In the genomic region with DNA sequence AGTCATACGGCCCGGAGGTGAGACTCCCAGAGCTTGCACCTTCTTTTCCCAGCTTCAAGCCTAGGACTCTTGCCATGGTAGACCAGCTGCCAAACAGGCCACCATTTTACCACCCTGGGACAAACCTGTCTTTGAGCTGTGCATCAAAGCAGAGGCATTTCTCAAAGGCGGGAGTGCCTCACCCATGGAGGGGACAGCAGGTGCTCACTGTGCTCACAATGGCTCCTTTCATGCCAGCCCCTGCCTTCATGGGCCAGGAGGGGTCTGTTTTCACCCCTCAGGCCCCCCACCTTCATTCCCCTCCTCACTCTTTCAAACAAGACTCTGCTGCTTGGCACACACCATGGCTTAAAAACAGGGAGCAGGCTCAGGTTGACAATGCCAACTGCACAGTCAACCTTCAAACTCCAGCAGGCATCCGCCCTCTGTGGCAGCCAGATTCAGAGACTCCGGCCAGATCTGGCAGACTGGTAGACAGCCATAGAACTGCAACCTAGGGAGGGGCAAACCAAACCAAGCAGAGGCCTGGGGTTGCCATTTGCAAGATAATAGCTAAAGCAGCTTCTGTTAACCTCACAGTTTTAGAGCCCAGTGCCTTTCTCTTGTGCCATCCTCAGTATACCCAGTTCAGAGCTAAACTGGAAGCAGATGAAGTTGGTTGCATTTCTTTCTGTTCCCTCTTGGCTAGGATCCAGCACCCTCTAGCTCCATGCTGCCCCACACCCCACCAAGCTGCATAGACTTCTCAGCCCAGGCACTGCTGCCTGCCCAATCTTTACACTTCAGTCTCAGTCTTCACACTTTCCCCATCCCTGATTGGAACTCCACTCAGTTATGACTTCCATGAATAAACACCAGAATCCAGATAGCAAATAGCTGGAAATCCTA, we compare ENCODE assay signal across 18 cellular contexts.
DNase-seq lines count a peak whose midpoint lies in the region; ATAC-seq, FAIRE-seq and TF ChIP-seq lines count a peak whose summit lies in the region.
"Had no signal": no experiment of that assay in that cellular context is flagged by ENCODE, and none has a peak within 500 bp of the region (broad histone marks: within the 10 kb centered on the region; RNA-seq: fewer than 3 reads in every experiment).

No MANE protein-coding gene starts in this region.

- H3K18ac ChIP-seq in H1 (ENCODE audit: extremely low read depth, low read length), result no peak overlapping the region; the same call in 1 of the 2 replicates

- POLR2A ChIA-PET in H1 (lab: Charles Lee; ENCODE audit: partially characterized antibody), result interaction anchor here (1.0 to 1.3 kb wide), 2 partner anchors 16 to 94 kb away, joined by 3 read pairs; a partner anchor contains a TSS

- TF ChIP-seq EP300 in H1 (IDR thresholded peaks at IDR 0.05; ENCODE audit: borderline replicate concordance in 1 of 2, low read depth in 2 of 2, low read length in 2 of 2), result no peak

- H3K4me3 ChIP-seq in H7 (ENCODE audit: insufficient read depth, low read depth, low read length), result no peak overlapping the region
- no peak overlapping the region; a peak in 1 of 8 replicates for H3K4me3 ChIP-seq in H1 (ENCODE audit: extremely low read depth in 1 of 4, insufficient read depth in 2 of 4, low read depth in 3 of 4, low read length in 4 of 4)
- H3K4me3 ChIP-seq in neural progenitor cell, result no peak overlapping the region
- H3K4me3 ChIP-seq: Peyer's patch, SK-N-MC had no signal

- CTCF ChIA-PET in H1 (lab: Charles Lee; ENCODE audit: partially characterized antibody), result interaction anchor here (1.1 to 1.8 kb wide), 7 partner anchors 11 to 132 kb away, joined by 3 to 5 read pairs (median 3); no protein-coding TSS in a partner anchor

- H3K23me2 ChIP-seq in H1 (ENCODE audit: low read depth, low read length), result no peaks in the 10 kb centered on the region

- H3K4me3 Mint-ChIP-seq in neural progenitor cell, result no peak overlapping the region
- no peak overlapping the region for H3K4me3 Mint-ChIP-seq in stimulated activated naive CD8-positive, alpha-beta T cell treated with anti-CD3 and anti-CD28 coated beads, Interleukin-15, amount 100 ng/mL, for 72 hours
- H3K4me3 Mint-ChIP-seq: B cell; CD4-positive, alpha-beta T cell; T-cell had no signal

- H2AK5ac ChIP-seq in H1 (ENCODE audit: low read depth, low read length), result no peak overlapping the region

- H3K36me3 ChIP-seq in H7 (replicated peaks; ENCODE audit: control insufficient read depth, insufficient read depth, low read length) (no peaks in the 10 kb centered on the region), H1 (ENCODE audit: control insufficient read depth in 2 of 4, insufficient read depth in 4 of 4, low read length in 3 of 4) (no peaks in the 10 kb centered on the region), neural progenitor cell (no peaks in the 10 kb centered on the region)
- H3K36me3 ChIP-seq: Peyer's patch had no signal

- no peaks in the 10 kb centered on the region for H3K9me3 Mint-ChIP-seq in neural progenitor cell
- H3K9me3 Mint-ChIP-seq in stimulated activated naive CD8-positive, alpha-beta T cell treated with anti-CD3 and anti-CD28 coated beads, Interleukin-15, amount 100 ng/mL, for 72 hours, result no peaks in the 10 kb centered on the region
- H3K9me3 Mint-ChIP-seq: CD4-positive, alpha-beta T cell had no signal

- H3K4me1 ChIP-seq in H1 (replicated peaks in 1 of 4; ENCODE audit: control insufficient read depth in 3 of 4, insufficient read depth in 4 of 4, low read length in 3 of 4), result peaks cover 7 to 11% (median 9%) of the 10 kb centered on the region in 4 experiments
- peaks cover 12% of the 10 kb centered on the region for H3K4me1 ChIP-seq in neural progenitor cell

- no peak overlapping the region for H3K23ac ChIP-seq in H1 (ENCODE audit: insufficient read length)

- ATAC-seq in HG03196 (IDR thresholded peaks at IDR 0.05; ENCODE audit: unreplicated experiment), result no peak
- no peak for ATAC-seq in stimulated activated naive CD8-positive, alpha-beta T cell treated with anti-CD3 and anti-CD28 coated beads, Interleukin-15, amount 100 ng/mL, for 72 hours
- ATAC-seq: T-cell had no signal

- H4K8ac ChIP-seq in H1 (ENCODE audit: extremely low read depth, insufficient read depth, low read length), result no peak overlapping the region

- H2AFZ ChIP-seq in H1 (ENCODE audit: low read length) (no peak overlapping the region), neural progenitor cell (replicated peaks) (peak overlapping the region; percentile 82)

- H3K27me3 ChIP-seq in H7 (ENCODE audit: control insufficient read depth, insufficient read depth, low read length) (no peaks in the 10 kb centered on the region), H1 (replicated peaks in 1 of 4; ENCODE audit: control insufficient read depth in 3 of 4, extremely low read depth in 1 of 4, insufficient read depth in 3 of 4, low read length in 3 of 4) (no peaks in the 10 kb centered on the region), neural progenitor cell (no peaks in the 10 kb centered on the region)
- H3K27me3 ChIP-seq: Peyer's patch had no signal

- H2BK20ac ChIP-seq in H1 (ENCODE audit: low read length), result no peak overlapping the region; the same call in 1 of the 2 replicates

- H3K4me1 Mint-ChIP-seq in neural progenitor cell, result peaks cover 25% of the 10 kb centered on the region
- H3K4me1 Mint-ChIP-seq in stimulated activated naive CD8-positive, alpha-beta T cell treated with anti-CD3 and anti-CD28 coated beads, Interleukin-15, amount 100 ng/mL, for 72 hours, result peaks cover 30% of the 10 kb centered on the region
- H3K4me1 Mint-ChIP-seq: B cell had no signal

- 83% methylated on average over 5 of the region's 5 CpGs; no CpG with 5 or more reads in 1 of the 2 experiments for WGBS in H1 (ENCODE audit: extremely low coverage in 1 of 2, insufficient coverage in 1 of 2, insufficient read length in 1 of 2, insufficient replicate concordance in 2 of 2, low coverage in 1 of 2, low lambda C conversion rate in 2 of 2, missing lambda C conversion rate in 1 of 2), 2 experiments

- H3K79me1 ChIP-seq in H1 (ENCODE audit: low read depth, low read length), result no peaks in the 10 kb centered on the region

- H3K27ac ChIP-seq in H1 (ENCODE audit: low read depth, low read length) (no peak overlapping the region), neural progenitor cell (no peak overlapping the region)
- H3K27ac ChIP-seq: KMS-11, Peyer's patch, SK-N-MC had no signal

- H4K91ac ChIP-seq in H1 (replicated peaks; ENCODE audit: insufficient read length, low read length), result no peak overlapping the region

- no peak for TF ChIP-seq POLR2A in H1 (IDR thresholded peaks at IDR 0.05; ENCODE audit: control extremely low read depth in 1 of 2, low read depth in 2 of 2, low read length in 2 of 2)

- H3K4me2 ChIP-seq in H1 (ENCODE audit: insufficient read depth in 1 of 2, low read depth in 2 of 2, low read length in 2 of 2), result peak overlapping the region in 1 of 2 experiments; percentile 15; a peak in 2 of 4 replicates
- H3K4me2 ChIP-seq in neural progenitor cell, result peak overlapping the region; percentile 31
- H3K4me2 ChIP-seq: KMS-11 had no signal

- H2BK120ac ChIP-seq in H1 (replicated peaks; ENCODE audit: low read depth, low read length), result no peak overlapping the region

- H2BK12ac ChIP-seq in H1 (ENCODE audit: low read depth, low read length), result no peak overlapping the region

- peaks cover 10% of the 10 kb centered on the region for H3F3A ChIP-seq in neural progenitor cell (ENCODE audit: low read depth)

- H3K14ac ChIP-seq in H1 (ENCODE audit: insufficient read length), result no peak overlapping the region

- 0 out of 2 replicates have a peak overlapping the region, but pooled peaks have one; percentile 47 for H2BK15ac ChIP-seq in H1 (ENCODE audit: low read length)

- H3K56ac ChIP-seq in H1 (replicated peaks; ENCODE audit: insufficient read length, low read depth, low read length), result no peak overlapping the region

- H3K79me2 ChIP-seq in H1 (ENCODE audit: control insufficient read depth in 1 of 2, insufficient read depth in 2 of 2, low read length in 2 of 2) (no peaks in the 10 kb centered on the region), neural progenitor cell (ENCODE audit: low read depth) (no peaks in the 10 kb centered on the region)

- no peak overlapping the region for H3K9ac ChIP-seq in H1 (replicated peaks in 1 of 4; ENCODE audit: extremely low read depth in 1 of 4, low read depth in 3 of 4, low read length in 3 of 4)
- H3K9ac ChIP-seq in neural progenitor cell, result no peak overlapping the region
- H3K9ac ChIP-seq: KMS-11 had no signal

- peaks cover 5% of the 10 kb centered on the region for H3K36me3 Mint-ChIP-seq in neural progenitor cell
- H3K36me3 Mint-ChIP-seq: T-cell had no signal

- no peak overlapping the region for H2BK5ac ChIP-seq in H1 (ENCODE audit: low read depth, low read length)

- DNase-seq in H7 (peak; percentile 52), MV-4-11 (lab: John Stamatoyannopoulos, UW) (peak; percentile 51), H1 (ENCODE audit: low read depth in 1 of 2, low spot score in 2 of 2) (no peak), neural progenitor cell (ENCODE audit: low spot score) (no peak)
- DNase-seq in stimulated activated CD4-positive, alpha-beta T cell treated with anti-CD3 and anti-CD28 coated beads, Interleukin-4, amount 100 ng/mL, for 4 hours, result no peak
- DNase-seq in stimulated activated naive CD8-positive, alpha-beta T cell treated with anti-CD3 and anti-CD28 coated beads, Interleukin-15, amount 100 ng/mL, for 72 hours, result no peak
- DNase-seq: CD4-positive, alpha-beta T cell; DMS79; GOT3; NCI-H1417; NCI-H187 treated with DMSO at 0.1 percent for 48 hours; Peyer's patch; Right ventricle myocardium superior; T-cell had no signal

- no peak overlapping the region for H3K4ac ChIP-seq in H1 (replicated peaks; ENCODE audit: insufficient read length, low read depth, low read length)

- no peak for TF ChIP-seq RAD21 in H1 (IDR thresholded peaks at IDR 0.05 in 1 of 2, conservative IDR thresholded peaks at IDR 0.05 in 1 of 2; ENCODE audit: low read depth in 2 of 2, low read length in 2 of 2)

- H3K9me3 ChIP-seq in H1 (ENCODE audit: insufficient read depth in 2 of 2, low read depth in 1 of 2, low read length in 1 of 2) (no peaks in the 10 kb centered on the region), neural progenitor cell (ENCODE audit: low read depth) (no peaks in the 10 kb centered on the region)
- H3K9me3 ChIP-seq: Peyer's patch had no signal

- FAIRE-seq in H1 (lab: Jason Lieb, UNC), result peak; percentile 32

- no peak for TF ChIP-seq CTCF in H1 (IDR thresholded peaks at IDR 0.05; ENCODE audit: control extremely low read depth in 1 of 3, insufficient read depth in 1 of 3, low read depth in 1 of 3, low read length in 3 of 3)
- TF ChIP-seq CTCF in neural progenitor cell (IDR thresholded peaks at IDR 0.05), result no peak

- peaks cover 7% of the 10 kb centered on the region for H3K27me3 Mint-ChIP-seq in neural progenitor cell (ENCODE audit: insufficient read depth, low read depth)
- H3K27me3 Mint-ChIP-seq in stimulated activated naive CD8-positive, alpha-beta T cell treated with anti-CD3 and anti-CD28 coated beads, Interleukin-15, amount 100 ng/mL, for 72 hours, result no peaks in the 10 kb centered on the region
- H3K27me3 Mint-ChIP-seq: CD4-positive, alpha-beta T cell had no signal

- peak overlapping the region; percentile 73 for H3K27ac Mint-ChIP-seq in neural progenitor cell
- no peak overlapping the region for H3K27ac Mint-ChIP-seq in stimulated activated naive CD8-positive, alpha-beta T cell treated with anti-CD3 and anti-CD28 coated beads, Interleukin-15, amount 100 ng/mL, for 72 hours
- H3K27ac Mint-ChIP-seq: B cell; CD4-positive, alpha-beta T cell; T-cell had no signal

- H4K5ac ChIP-seq in H1 (ENCODE audit: insufficient read length, low read depth, low read length), result no peak overlapping the region

- H4K20me1 ChIP-seq in H1 (replicated peaks in 1 of 2; ENCODE audit: control insufficient read depth in 1 of 2, insufficient read depth in 2 of 2, low read length in 2 of 2), result no peaks in the 10 kb centered on the region
- H4K20me1 ChIP-seq in neural progenitor cell (ENCODE audit: low read depth), result no peaks in the 10 kb centered on the region

Comparison
In these comparisons a context has a peak if more than half of its experiments do, and no peak if none do; other contexts are left out.
1. DNase-seq: peak in H7 (single experiment) and MV-4-11 (single experiment); none in H1 (0 of 2), neural progenitor cell (single experiment), stimulated activated CD4-positive, alpha-beta T cell treated with anti-CD3 and anti-CD28 coated beads, Interleukin-4, amount 100 ng/mL, for 4 hours (0 of 2) and stimulated activated naive CD8-positive, alpha-beta T cell treated with anti-CD3 and anti-CD28 coated beads, Interleukin-15, amount 100 ng/mL, for 72 hours (0 of 2).